Comparison of ENCODE assay signal across 13 cellular contexts in the genomic region with DNA sequence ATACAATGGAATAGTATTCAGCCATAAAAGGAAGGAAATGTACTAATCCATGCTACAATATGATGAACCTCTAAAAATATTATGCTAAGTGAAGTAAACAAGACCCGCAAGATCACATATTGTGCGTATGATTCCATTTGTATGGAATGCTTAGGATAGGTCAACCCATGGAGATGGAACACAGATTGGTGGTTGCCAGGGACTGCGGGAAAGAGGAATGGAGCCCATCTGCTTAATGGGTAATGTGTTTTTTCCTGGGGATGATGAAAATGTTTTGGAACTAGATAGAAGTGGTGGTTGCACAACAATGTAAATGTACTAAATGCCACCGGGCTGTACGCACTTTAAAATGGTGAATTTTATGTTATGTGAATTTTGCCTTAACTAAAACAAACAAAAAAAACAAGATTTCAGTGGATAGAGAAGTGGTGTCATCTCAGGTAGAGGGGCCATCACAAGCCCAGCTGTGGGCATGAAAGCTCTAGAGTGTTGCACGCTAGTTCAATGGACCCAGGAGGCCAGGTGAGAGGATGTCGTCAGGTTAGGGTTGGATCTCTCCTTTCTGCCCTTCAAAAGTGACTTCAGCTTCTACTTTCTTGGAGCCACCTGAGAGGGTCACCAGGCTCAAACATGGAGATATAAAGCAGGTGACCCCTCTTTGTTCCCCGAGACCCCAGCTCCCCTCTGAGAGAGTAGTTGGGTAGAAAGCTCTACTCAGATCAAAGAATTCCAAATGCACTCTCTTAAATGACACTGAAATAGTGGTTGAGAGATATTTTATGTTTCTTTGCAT. TPM values are rescaled to one million over a fixed set of nuclear protein-coding genes. Genes with fewer than 3 reads are reported as not detected.
"Had no signal": no experiment of that assay in that cellular context is flagged by ENCODE, and none has a peak within 500 bp of the region (broad histone marks: within the 10 kb centered on the region; RNA-seq: fewer than 3 reads in every experiment).

No MANE protein-coding gene starts in this region.

- H3K36me3 Mint-ChIP-seq: activated naive CD8-positive, alpha-beta T cell treated with anti-CD3 and anti-CD28 coated beads, Interleukin-2, amount 10 ng/mL, durations not matched to agents 7 days and 5 days; immature natural killer cell; natural killer cell treated with Interleukin-12 subunit alpha and Interleukin-12 subunit beta and Interleukin-15 and Interleukin-18, amount 100 ng/mL, for 72 hours had no signal

- H3K4me1 ChIP-seq: ascending aorta, psoas muscle had no signal

- DNase-seq: activated B cell treated with CpG ODN at 0.5 μM for 24 hours; activated naive CD8-positive, alpha-beta T cell treated with anti-CD3 and anti-CD28 coated beads, Interleukin-2, amount 10 ng/mL, durations not matched to agents 7 days and 5 days; activated T-cell treated with anti-CD3 and anti-CD28 coated beads, Interleukin-2, amount 50 U/mL, for 24 hours; effector CD4-positive, alpha-beta T cell; immature natural killer cell; mammary epithelial cell; psoas muscle; stimulated activated CD4-positive, alpha-beta T cell treated with anti-CD3 and anti-CD28 coated beads, Interleukin-4, amount 100 ng/mL, for 1 hour; stimulated activated naive CD8-positive, alpha-beta T cell treated with anti-CD3 and anti-CD28 coated beads, Interleukin-15, amount 100 ng/mL, for 72 hours had no signal

- H3K27ac Mint-ChIP-seq: activated B cell treated with CpG ODN at 0.5 μM for 24 hours; activated naive CD8-positive, alpha-beta T cell treated with anti-CD3 and anti-CD28 coated beads, Interleukin-2, amount 10 ng/mL, durations not matched to agents 7 days and 5 days; activated T-cell treated with anti-CD3 and anti-CD28 coated beads, Interleukin-2, amount 50 U/mL, for 24 hours; immature natural killer cell; natural killer cell treated with Interleukin-12 subunit alpha and Interleukin-12 subunit beta and Interleukin-15 and Interleukin-18, amount 100 ng/mL, for 72 hours; stimulated activated naive CD8-positive, alpha-beta T cell treated with anti-CD3 and anti-CD28 coated beads, Interleukin-15, amount 100 ng/mL, for 72 hours; T-helper 1 cell treated with Interleukin-12 subunit alpha and Interleukin-12 subunit beta and Interleukin-4 antibody, amounts not matched to agents 30 μg/mL and 1 μg/mL, for 36 hours had no signal

- ATAC-seq: natural killer cell treated with Interleukin-12 subunit alpha and Interleukin-12 subunit beta and Interleukin-15 and Interleukin-18, amount 100 ng/mL, for 72 hours; psoas muscle; stimulated activated naive CD8-positive, alpha-beta T cell treated with anti-CD3 and anti-CD28 coated beads, Interleukin-15, amount 100 ng/mL, for 72 hours had no signal

- H3K4me3 Mint-ChIP-seq: activated naive CD8-positive, alpha-beta T cell treated with anti-CD3 and anti-CD28 coated beads, Interleukin-2, amount 10 ng/mL, durations not matched to agents 7 days and 5 days; activated T-cell treated with anti-CD3 and anti-CD28 coated beads, Interleukin-2, amount 50 U/mL, for 24 hours; immature natural killer cell; natural killer cell treated with Interleukin-12 subunit alpha and Interleukin-12 subunit beta and Interleukin-15 and Interleukin-18, amount 100 ng/mL, for 72 hours; stimulated activated naive CD8-positive, alpha-beta T cell treated with anti-CD3 and anti-CD28 coated beads, Interleukin-15, amount 100 ng/mL, for 72 hours; T-helper 1 cell treated with Interleukin-12 subunit alpha and Interleukin-12 subunit beta and Interleukin-4 antibody, amounts not matched to agents 30 μg/mL and 1 μg/mL, for 36 hours had no signal

- H3K9me3 ChIP-seq: ascending aorta, psoas muscle had no signal

- H3K4me3 ChIP-seq: ascending aorta had no signal

- H3K27ac ChIP-seq: ascending aorta, psoas muscle had no signal

- H3K27me3 ChIP-seq: ascending aorta had no signal

- FAIRE-seq: urothelium cell line had no signal

- H3K9me3 Mint-ChIP-seq: activated B cell treated with CpG ODN at 0.5 μM for 24 hours; activated naive CD8-positive, alpha-beta T cell treated with anti-CD3 and anti-CD28 coated beads, Interleukin-2, amount 10 ng/mL, durations not matched to agents 7 days and 5 days; activated T-cell treated with anti-CD3 and anti-CD28 coated beads, Interleukin-2, amount 50 U/mL, for 24 hours; immature natural killer cell; natural killer cell treated with Interleukin-12 subunit alpha and Interleukin-12 subunit beta and Interleukin-15 and Interleukin-18, amount 100 ng/mL, for 72 hours; stimulated activated naive CD8-positive, alpha-beta T cell treated with anti-CD3 and anti-CD28 coated beads, Interleukin-15, amount 100 ng/mL, for 72 hours; T-helper 1 cell treated with Interleukin-12 subunit alpha and Interleukin-12 subunit beta and Interleukin-4 antibody, amounts not matched to agents 30 μg/mL and 1 μg/mL, for 36 hours had no signal

RNA-seq across cellular contexts. Expression of a gene that starts 55.5 kb away (rescaled TPM):
- total RNA-seq: activated naive CD8-positive, alpha-beta T cell treated with anti-CD3 and anti-CD28 coated beads, Interleukin-2, amount 10 ng/mL, durations not matched to agents 7 days and 5 days; natural killer cell treated with Interleukin-12 subunit alpha and Interleukin-12 subunit beta and Interleukin-15 and Interleukin-18, amount 100 ng/mL, for 72 hours had no signal
